Comparison of ENCODE assay signal across 14 cellular contexts in genomic region chr21:42455754-42456440, GRCh38. TPM values are rescaled to one million over a fixed set of nuclear protein-coding genes. Genes with fewer than 3 reads are reported as not detected.
DNase-seq lines count a peak whose midpoint lies in the region; ATAC-seq lines count a peak whose summit lies in the region.
"Had no signal": no experiment of that assay in that cellular context is flagged by ENCODE, and none has a peak within 500 bp of the region (broad histone marks: within the 10 kb centered on the region; RNA-seq: fewer than 3 reads in every experiment).

No MANE protein-coding gene starts in this region.

- POLR2A ChIA-PET in activated CD4-positive, alpha-beta T cell treated with anti-CD3 and anti-CD28 coated beads for 36 hours (lab: Charles Lee), result interaction anchor here (0.9 to 1.0 kb wide), 2 partner anchors 11 to 72 kb away, joined by 3 to 5 read pairs; no protein-coding TSS in a partner anchor

- H3K27ac Mint-ChIP-seq in activated CD4-positive, alpha-beta T cell treated with anti-CD3 and anti-CD28 coated beads for 36 hours, result peak overlapping the region; percentile 44
- peak overlapping the region; percentile 3 for H3K27ac Mint-ChIP-seq in stimulated activated naive CD8-positive, alpha-beta T cell treated with anti-CD3 and anti-CD28 coated beads, Interleukin-15, Interleukin-2, amounts not matched to agents 100 ng/mL and 50 ng/mL, for 24 hours
- H3K27ac Mint-ChIP-seq in stimulated activated naive CD8-positive, alpha-beta T cell treated with anti-CD3 and anti-CD28 coated beads, Interleukin-15, amount 100 ng/mL, for 72 hours, result no peak overlapping the region
- H3K27ac Mint-ChIP-seq: B cell had no signal

- no peaks in the 10 kb centered on the region for H3K36me3 Mint-ChIP-seq in activated CD4-positive, alpha-beta T cell treated with anti-CD3 and anti-CD28 coated beads for 36 hours (ENCODE audit: low read depth)
- no peaks in the 10 kb centered on the region for H3K36me3 Mint-ChIP-seq in stimulated activated naive CD8-positive, alpha-beta T cell treated with anti-CD3 and anti-CD28 coated beads, Interleukin-15, Interleukin-2, amounts not matched to agents 100 ng/mL and 50 ng/mL, for 24 hours (ENCODE audit: low read depth)

- H3K9me3 Mint-ChIP-seq in activated CD4-positive, alpha-beta T cell treated with anti-CD3 and anti-CD28 coated beads for 36 hours (ENCODE audit: low read depth), result no peaks in the 10 kb centered on the region
- no peaks in the 10 kb centered on the region for H3K9me3 Mint-ChIP-seq in stimulated activated naive CD8-positive, alpha-beta T cell treated with anti-CD3 and anti-CD28 coated beads, Interleukin-15, Interleukin-2, amounts not matched to agents 100 ng/mL and 50 ng/mL, for 24 hours
- no peaks in the 10 kb centered on the region for H3K9me3 Mint-ChIP-seq in stimulated activated naive CD8-positive, alpha-beta T cell treated with anti-CD3 and anti-CD28 coated beads, Interleukin-15, amount 100 ng/mL, for 72 hours

- no peak for ATAC-seq in activated CD4-positive, alpha-beta T cell treated with anti-CD3 and anti-CD28 coated beads for 36 hours
- ATAC-seq in stimulated activated naive CD8-positive, alpha-beta T cell treated with anti-CD3 and anti-CD28 coated beads, Interleukin-15, amount 100 ng/mL, for 72 hours, result no peak
- no peak for ATAC-seq in left lobe of liver
- ATAC-seq: HCT116 had no signal

- CTCF ChIA-PET in activated CD4-positive, alpha-beta T cell treated with anti-CD3 and anti-CD28 coated beads for 36 hours (lab: Charles Lee), result interaction anchor here (0.6 to 2.9 kb wide), 4 partner anchors 52 to 146 kb away, joined by 3 to 9 read pairs (median 6); no protein-coding TSS in a partner anchor

- no peaks in the 10 kb centered on the region for H3K27me3 Mint-ChIP-seq in activated CD4-positive, alpha-beta T cell treated with anti-CD3 and anti-CD28 coated beads for 36 hours
- no peaks in the 10 kb centered on the region for H3K27me3 Mint-ChIP-seq in stimulated activated naive CD8-positive, alpha-beta T cell treated with anti-CD3 and anti-CD28 coated beads, Interleukin-15, Interleukin-2, amounts not matched to agents 100 ng/mL and 50 ng/mL, for 24 hours
- H3K27me3 Mint-ChIP-seq in stimulated activated naive CD8-positive, alpha-beta T cell treated with anti-CD3 and anti-CD28 coated beads, Interleukin-15, amount 100 ng/mL, for 72 hours, result no peaks in the 10 kb centered on the region
- H3K27me3 Mint-ChIP-seq: B cell had no signal

- no peak for DNase-seq in activated CD4-positive, alpha-beta T cell treated with anti-CD3 and anti-CD28 coated beads for 36 hours
- DNase-seq in activated CD4-positive, alpha-beta T cell treated with anti-CD3 and anti-CD28 coated beads, Interleukin-2, amount 50 U/mL, for 1 hour, result no peak
- DNase-seq in stimulated activated naive CD8-positive, alpha-beta T cell treated with anti-CD3 and anti-CD28 coated beads, Interleukin-15, amount 100 ng/mL, for 72 hours, result no peak
- DNase-seq in mesenteric fat pad (ENCODE audit: low spot score) (peak; percentile 30), NCI-H2196 treated with DMSO at 0.1 percent for 48 hours (lab: John Stamatoyannopoulos, UW; ENCODE audit: unreplicated experiment) (no peak), left lobe of liver (ENCODE audit: low spot score) (no peak), dermis blood vessel endothelial cell (no peak)
- DNase-seq: NCI-H2029, NCI-H774 had no signal

- no peak overlapping the region for H3K4me3 Mint-ChIP-seq in activated CD4-positive, alpha-beta T cell treated with anti-CD3 and anti-CD28 coated beads for 36 hours
- peak overlapping the region; percentile 23 for H3K4me3 Mint-ChIP-seq in stimulated activated naive CD8-positive, alpha-beta T cell treated with anti-CD3 and anti-CD28 coated beads, Interleukin-15, Interleukin-2, amounts not matched to agents 100 ng/mL and 50 ng/mL, for 24 hours
- no peak overlapping the region for H3K4me3 Mint-ChIP-seq in stimulated activated naive CD8-positive, alpha-beta T cell treated with anti-CD3 and anti-CD28 coated beads, Interleukin-15, amount 100 ng/mL, for 72 hours
- H3K4me3 Mint-ChIP-seq: B cell had no signal

- intact Hi-C loops in activated CD4-positive, alpha-beta T cell treated with anti-CD3 and anti-CD28 coated beads for 36 hours (cut with DNase I, micrococcal nuclease), result loop anchor here in 1 of 2 experiments (1.0 kb wide), 2 partner anchors 40 to 41 kb away; partner anchors contain the start of gene RSPH1

- peaks cover 41% of the 10 kb centered on the region for H3K4me1 Mint-ChIP-seq in activated CD4-positive, alpha-beta T cell treated with anti-CD3 and anti-CD28 coated beads for 36 hours
- peaks cover 43% of the 10 kb centered on the region for H3K4me1 Mint-ChIP-seq in stimulated activated naive CD8-positive, alpha-beta T cell treated with anti-CD3 and anti-CD28 coated beads, Interleukin-15, Interleukin-2, amounts not matched to agents 100 ng/mL and 50 ng/mL, for 24 hours (ENCODE audit: low read depth)
- H3K4me1 Mint-ChIP-seq in stimulated activated naive CD8-positive, alpha-beta T cell treated with anti-CD3 and anti-CD28 coated beads, Interleukin-15, amount 100 ng/mL, for 72 hours, result peaks cover 47% of the 10 kb centered on the region

RNA-seq across cellular contexts. Expression of gene RSPH1, which starts 40.1 kb away (rescaled TPM):
- under 1 TPM; 0.21 to 0.34 TPM for total RNA-seq in activated CD4-positive, alpha-beta T cell treated with anti-CD3 and anti-CD28 coated beads for 36 hours
- total RNA-seq in mesenteric fat pad (0.22 TPM), left lobe of liver (0.33 TPM), dermis blood vessel endothelial cell (not detected in 2 replicates)
- total RNA-seq: SJSA1 had no signal

RNA-seq across cellular contexts. Expression of gene UBASH3A, which starts 52.2 kb away (rescaled TPM):
- total RNA-seq in activated CD4-positive, alpha-beta T cell treated with anti-CD3 and anti-CD28 coated beads for 36 hours, result 10 to 100 TPM; 37.3 to 39.0 TPM
- total RNA-seq in mesenteric fat pad, result 0.32 TPM
- total RNA-seq in left lobe of liver, result 0.20 TPM
- total RNA-seq in dermis blood vessel endothelial cell, result not detected in 2 replicates
- total RNA-seq: NCI-H460, SJSA1 had no signal

RNA-seq across cellular contexts. Expression of gene SLC37A1, which starts 57.8 kb away (rescaled TPM):
- total RNA-seq in activated CD4-positive, alpha-beta T cell treated with anti-CD3 and anti-CD28 coated beads for 36 hours, result 10 to 100 TPM; 18.2 to 19.3 TPM
- total RNA-seq in mesenteric fat pad, result 7.0 TPM
- total RNA-seq in left lobe of liver, result 5.0 TPM
- total RNA-seq in dermis blood vessel endothelial cell, result 14.0 and 15.0 TPM in 2 replicates

Comparison
In these comparisons a context has a peak if more than half of its experiments do, and no peak if none do; other contexts are left out.
1. H3K27ac Mint-ChIP-seq: peak in activated CD4-positive, alpha-beta T cell treated with anti-CD3 and anti-CD28 coated beads for 36 hours (single experiment) and stimulated activated naive CD8-positive, alpha-beta T cell treated with anti-CD3 and anti-CD28 coated beads, Interleukin-15, Interleukin-2, amounts not matched to agents 100 ng/mL and 50 ng/mL, for 24 hours (single experiment); none in stimulated activated naive CD8-positive, alpha-beta T cell treated with anti-CD3 and anti-CD28 coated beads, Interleukin-15, amount 100 ng/mL, for 72 hours (0 of 2).
2. RNA of gene UBASH3A, which starts 52.2 kb away (total RNA-seq): 37.3 to 39.0 TPM in activated CD4-positive, alpha-beta T cell treated with anti-CD3 and anti-CD28 coated beads for 36 hours; 0.32 TPM in mesenteric fat pad (single experiment), 0.20 TPM in left lobe of liver (single experiment) and not detected in dermis blood vessel endothelial cell; every median in the first group is over 10 times any median in the second.